ENCODE assay signal across 30 cellular contexts in the genomic region with DNA sequence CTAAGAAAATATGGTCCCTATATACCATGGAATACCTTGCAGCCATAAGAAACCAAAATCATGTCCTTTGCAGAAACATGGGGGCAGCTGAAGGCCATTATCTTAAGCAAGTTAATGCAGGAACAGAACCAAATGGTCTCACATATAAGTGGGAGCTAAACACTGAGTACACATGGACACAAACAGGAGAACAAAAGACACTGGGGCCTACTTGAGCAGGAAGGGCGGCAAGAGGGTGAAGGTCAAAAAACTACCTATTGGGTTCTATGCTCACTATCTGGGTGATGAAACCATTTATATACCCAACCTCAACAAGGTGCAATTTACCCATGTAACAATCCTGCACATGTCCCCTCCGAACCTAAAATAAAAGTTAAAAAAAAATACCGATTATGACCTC.
"Had no signal": no experiment of that assay in that cellular context is flagged by ENCODE, and none has a peak within 500 bp of the region (broad histone marks: within the 10 kb centered on the region; RNA-seq: fewer than 3 reads in every experiment).

No MANE protein-coding gene starts in this region.

- ATAC-seq: effector memory CD8-positive, alpha-beta T cell; left cardiac atrium; left lung; mucosa of descending colon; natural killer cell treated with Interleukin-12 subunit alpha and Interleukin-12 subunit beta and Interleukin-15 and Interleukin-18, amount 100 ng/mL, for 72 hours; sciatic nerve; stimulated activated naive CD8-positive, alpha-beta T cell treated with anti-CD3 and anti-CD28 coated beads, Interleukin-15, amount 100 ng/mL, for 72 hours; upper lobe of right lung had no signal

- H3K27ac Mint-ChIP-seq: effector memory CD8-positive, alpha-beta T cell; naive B cell; natural killer cell treated with Interleukin-12 subunit alpha and Interleukin-12 subunit beta and Interleukin-15 and Interleukin-18, amount 100 ng/mL, for 72 hours; progenitor cell of endocrine pancreas; stimulated activated naive CD8-positive, alpha-beta T cell treated with anti-CD3 and anti-CD28 coated beads, Interleukin-15, amount 100 ng/mL, for 72 hours had no signal

- H3K4me1 ChIP-seq: left lung, parathyroid adenoma, suprapubic skin, transverse colon, upper lobe of right lung, uterus had no signal

- H3K27me3 Mint-ChIP-seq: progenitor cell of endocrine pancreas; stimulated activated naive CD8-positive, alpha-beta T cell treated with anti-CD3 and anti-CD28 coated beads, Interleukin-15, amount 100 ng/mL, for 72 hours had no signal

- H2AFZ ChIP-seq: parathyroid adenoma had no signal

- H3K27ac ChIP-seq: esophagus squamous epithelium, left lung, parathyroid adenoma, suprapubic skin, transverse colon, upper lobe of right lung, uterus had no signal

- FAIRE-seq: endometrium, frontal cortex, kidney had no signal

- H3K4me3 ChIP-seq: esophagus squamous epithelium, left lung, mucosa of descending colon, smooth muscle cell, suprapubic skin, transverse colon, upper lobe of right lung, uterus had no signal

- H3K36me3 Mint-ChIP-seq: mesothelial cell of epicardium; naive B cell; natural killer cell treated with Interleukin-12 subunit alpha and Interleukin-12 subunit beta and Interleukin-15 and Interleukin-18, amount 100 ng/mL, for 72 hours had no signal

- DNase-seq: cortex of kidney; effector memory CD8-positive, alpha-beta T cell; erythroblast; esophagus squamous epithelium; head of caudate nucleus; kidney; left cardiac atrium; left lung; mesenchymal stem cell; mucosa of descending colon; naive B cell; stimulated activated CD4-positive, alpha-beta T cell treated with anti-CD3 and anti-CD28 coated beads, Interleukin-12 subunit alpha, Interleukin-12 subunit beta, amount 100 ng/mL, for 4 hours; stimulated activated CD4-positive, alpha-beta T cell treated with anti-CD3 and anti-CD28 coated beads, Interleukin-1b, Interleukin-23, amount 100 ng/mL, for 48 hours; stimulated activated CD4-positive, alpha-beta T cell treated with anti-CD3 and anti-CD28 coated beads, Interleukin-4, amount 100 ng/mL, for 1 hour; stimulated activated CD8-positive, alpha-beta memory T cell treated with anti-CD3 and anti-CD28 coated beads, Interleukin-4, amount 100 ng/mL, for 48 hours; stimulated activated naive CD4-positive, alpha-beta T cell; stimulated activated naive CD8-positive, alpha-beta T cell treated with anti-CD3 and anti-CD28 coated beads, Interleukin-15, amount 100 ng/mL, for 72 hours; transverse colon; upper lobe of right lung; uterus had no signal

- H3K4me1 Mint-ChIP-seq: naive B cell had no signal

- H3K9me3 ChIP-seq: esophagus squamous epithelium, left lung, mucosa of descending colon, suprapubic skin, transverse colon, upper lobe of right lung, uterus had no signal

- H3K27me3 ChIP-seq: esophagus squamous epithelium, left lung, suprapubic skin, transverse colon, upper lobe of right lung, uterus had no signal

- H3K9me3 Mint-ChIP-seq: effector memory CD8-positive, alpha-beta T cell; mesothelial cell of epicardium; natural killer cell treated with Interleukin-12 subunit alpha and Interleukin-12 subunit beta and Interleukin-15 and Interleukin-18, amount 100 ng/mL, for 72 hours; neural crest cell; stimulated activated naive CD8-positive, alpha-beta T cell treated with anti-CD3 and anti-CD28 coated beads, Interleukin-15, amount 100 ng/mL, for 72 hours had no signal

- H3K9ac ChIP-seq: parathyroid adenoma had no signal

- H3K79me2 ChIP-seq: parathyroid adenoma had no signal

- H3K4me2 ChIP-seq: smooth muscle cell had no signal

- H3K36me3 ChIP-seq: esophagus squamous epithelium, left lung, suprapubic skin, transverse colon, upper lobe of right lung, uterus had no signal

- H3K4me3 Mint-ChIP-seq: effector memory CD8-positive, alpha-beta T cell; mesothelial cell of epicardium; naive B cell; natural killer cell treated with Interleukin-12 subunit alpha and Interleukin-12 subunit beta and Interleukin-15 and Interleukin-18, amount 100 ng/mL, for 72 hours; neural crest cell; stimulated activated naive CD8-positive, alpha-beta T cell treated with anti-CD3 and anti-CD28 coated beads, Interleukin-15, amount 100 ng/mL, for 72 hours had no signal
